ENCODE assay signal across 32 cellular contexts in the genomic region with DNA sequence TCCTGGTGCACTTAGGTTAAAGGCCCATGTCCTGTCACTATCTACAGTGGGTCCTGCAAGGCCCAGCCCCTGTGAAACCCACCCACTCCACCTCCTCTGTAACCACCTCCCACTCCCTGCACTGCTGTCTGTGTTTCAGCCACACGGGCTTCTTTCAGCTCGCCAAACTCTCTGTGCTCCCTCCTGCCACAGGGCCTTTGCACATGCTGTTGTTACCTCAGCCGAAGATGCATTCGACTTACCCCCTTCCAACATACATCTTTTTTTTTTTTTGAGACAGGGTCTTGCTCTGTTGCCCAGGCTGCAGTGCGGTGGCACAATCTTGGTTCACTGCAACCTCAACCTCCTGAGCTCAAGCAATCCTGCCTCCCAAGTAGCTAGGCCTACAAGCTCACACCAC.
"Had no signal": no experiment of that assay in that cellular context is flagged by ENCODE, and none has a peak within 500 bp of the region (broad histone marks: within the 10 kb centered on the region; RNA-seq: fewer than 3 reads in every experiment).

No MANE protein-coding gene starts in this region.

- H3K9me3 ChIP-seq: ascending aorta had no signal

- H3K27me3 Mint-ChIP-seq: activated CD4-positive, alpha-beta T cell treated with anti-CD3 and anti-CD28 coated beads, Interleukin-2, amount 10 ng/mL, durations not matched to agents 24 days and 14 days had no signal

- H3K4me1 Mint-ChIP-seq: activated B cell treated with CpG ODN at 0.5 μM for 24 hours; activated CD4-positive, alpha-beta T cell treated with anti-CD3 and anti-CD28 coated beads, Interleukin-2, amount 10 ng/mL, durations not matched to agents 24 days and 14 days; activated naive CD8-positive, alpha-beta T cell treated with anti-CD3 and anti-CD28 coated beads, Interleukin-2, amount 50 U/mL, for 24 hours; central memory CD8-positive, alpha-beta T cell had no signal

- H3K36me3 Mint-ChIP-seq: activated CD4-positive, alpha-beta memory T cell treated with anti-CD3 and anti-CD28 coated beads for 36 hours; activated naive CD4-positive, alpha-beta T cell treated with anti-CD3 and anti-CD28 coated beads, Interleukin-2, amount 50 U/mL, for 72 hours; brain had no signal

- H3K4me1 ChIP-seq: ascending aorta had no signal

- H3K27me3 ChIP-seq: ascending aorta, SJSA1 had no signal

- H3K9me3 Mint-ChIP-seq: activated B cell treated with CpG ODN at 0.5 μM for 24 hours; activated CD4-positive, alpha-beta memory T cell treated with anti-CD3 and anti-CD28 coated beads for 36 hours; activated CD4-positive, alpha-beta T cell treated with anti-CD3 and anti-CD28 coated beads, Interleukin-2, amount 10 ng/mL, durations not matched to agents 24 days and 14 days; activated naive CD4-positive, alpha-beta T cell treated with anti-CD3 and anti-CD28 coated beads, Interleukin-2, amount 50 U/mL, for 72 hours; activated naive CD8-positive, alpha-beta T cell treated with anti-CD3 and anti-CD28 coated beads, Interleukin-2, amount 50 U/mL, for 24 hours; activated T-cell treated with anti-CD3 and anti-CD28 coated beads, Interleukin-2, amount 50 U/mL, for 4 hours; activated T-helper 2 cell treated with anti-CD3 and anti-CD28 coated beads, Interferon-gamma antibody, Interleukin-2, Interleukin-4, amounts not matched to agents 10 μg/mL and 5 μg/mL and 100 μg/mL, durations not matched to agents 14 hours and 24 hours and 36 hours; central memory CD8-positive, alpha-beta T cell; T-helper 1 cell treated with Interleukin-12 subunit alpha and Interleukin-12 subunit beta and Interleukin-4 antibody, amounts not matched to agents 30 μg/mL and 1 μg/mL, for 36 hours had no signal

- DNase-seq: activated B cell treated with CpG ODN at 0.5 μM for 24 hours; activated CD4-positive, alpha-beta memory T cell treated with anti-CD3 and anti-CD28 coated beads for 36 hours; activated CD4-positive, alpha-beta T cell treated with anti-CD3 and anti-CD28 coated beads for 1 hour; activated CD4-positive, alpha-beta T cell treated with anti-CD3 and anti-CD28 coated beads, Interleukin-2, amount 10 ng/mL, durations not matched to agents 24 days and 14 days; activated CD8-positive, alpha-beta memory T cell treated with anti-CD3 and anti-CD28 coated beads for 24 hours; activated naive CD4-positive, alpha-beta T cell; activated naive CD8-positive, alpha-beta T cell treated with anti-CD3 and anti-CD28 coated beads, Interleukin-2, amount 50 U/mL, for 24 hours; activated T-cell treated with anti-CD3 and anti-CD28 coated beads, Interleukin-2, amount 50 U/mL, for 4 hours; amniotic stem cell; IMR-90; KG1; NCI-H1092; NCI-H1417; NCI-H1694; NCI-H2029 treated with DMSO at 0.1 percent for 48 hours; NCI-H345; NCI-H510A; NCI-H526 treated with DMSO at 0.1 percent for 48 hours; NK-92 treated with Interleukin-12 subunit alpha and Interleukin-12 subunit beta, amount 100 ng/mL, for 24 hours; OCI-M1; SHP77; SW 1271; T-helper 9 cell had no signal

- H3K27ac Mint-ChIP-seq: activated B cell treated with CpG ODN at 0.5 μM for 24 hours; activated CD4-positive, alpha-beta memory T cell treated with anti-CD3 and anti-CD28 coated beads for 36 hours; activated CD4-positive, alpha-beta T cell treated with anti-CD3 and anti-CD28 coated beads, Interleukin-2, amount 10 ng/mL, durations not matched to agents 24 days and 14 days; activated naive CD4-positive, alpha-beta T cell treated with anti-CD3 and anti-CD28 coated beads, Interleukin-2, amount 50 U/mL, for 72 hours; activated naive CD8-positive, alpha-beta T cell treated with anti-CD3 and anti-CD28 coated beads, Interleukin-2, amount 50 U/mL, for 24 hours; activated T-helper 2 cell treated with anti-CD3 and anti-CD28 coated beads, Interferon-gamma antibody, Interleukin-2, Interleukin-4, amounts not matched to agents 10 μg/mL and 5 μg/mL and 100 μg/mL, durations not matched to agents 14 hours and 24 hours and 36 hours; T-helper 1 cell treated with Interleukin-12 subunit alpha and Interleukin-12 subunit beta and Interleukin-4 antibody, amounts not matched to agents 30 μg/mL and 1 μg/mL, for 36 hours had no signal

- ATAC-seq: activated naive CD4-positive, alpha-beta T cell treated with anti-CD3 and anti-CD28 coated beads, Interleukin-2, amount 50 U/mL, for 72 hours; activated naive CD8-positive, alpha-beta T cell treated with anti-CD3 and anti-CD28 coated beads, Interleukin-2, amount 50 U/mL, for 24 hours; activated T-cell treated with anti-CD3 and anti-CD28 coated beads, Interleukin-2, amount 50 U/mL, for 4 hours; SK-N-SH treated with all-trans-retinoic acid at 6 μM for 48 hours had no signal

- H3K4me3 Mint-ChIP-seq: activated B cell treated with CpG ODN at 0.5 μM for 24 hours; activated CD4-positive, alpha-beta memory T cell treated with anti-CD3 and anti-CD28 coated beads for 36 hours; activated CD4-positive, alpha-beta T cell treated with anti-CD3 and anti-CD28 coated beads, Interleukin-2, amount 10 ng/mL, durations not matched to agents 24 days and 14 days; activated naive CD8-positive, alpha-beta T cell treated with anti-CD3 and anti-CD28 coated beads, Interleukin-2, amount 50 U/mL, for 24 hours; activated T-cell treated with anti-CD3 and anti-CD28 coated beads, Interleukin-2, amount 50 U/mL, for 4 hours; brain; central memory CD8-positive, alpha-beta T cell; T-helper 1 cell treated with Interleukin-12 subunit alpha and Interleukin-12 subunit beta and Interleukin-4 antibody, amounts not matched to agents 30 μg/mL and 1 μg/mL, for 36 hours had no signal

- H3K36me3 ChIP-seq: ascending aorta, SJSA1 had no signal

- H3K4me3 ChIP-seq: ascending aorta, SJSA1 had no signal

- H3K27ac ChIP-seq: ascending aorta, RWPE1, SJSA1 had no signal
